Comparison of ENCODE assay signal across 19 cellular contexts in the genomic region with DNA sequence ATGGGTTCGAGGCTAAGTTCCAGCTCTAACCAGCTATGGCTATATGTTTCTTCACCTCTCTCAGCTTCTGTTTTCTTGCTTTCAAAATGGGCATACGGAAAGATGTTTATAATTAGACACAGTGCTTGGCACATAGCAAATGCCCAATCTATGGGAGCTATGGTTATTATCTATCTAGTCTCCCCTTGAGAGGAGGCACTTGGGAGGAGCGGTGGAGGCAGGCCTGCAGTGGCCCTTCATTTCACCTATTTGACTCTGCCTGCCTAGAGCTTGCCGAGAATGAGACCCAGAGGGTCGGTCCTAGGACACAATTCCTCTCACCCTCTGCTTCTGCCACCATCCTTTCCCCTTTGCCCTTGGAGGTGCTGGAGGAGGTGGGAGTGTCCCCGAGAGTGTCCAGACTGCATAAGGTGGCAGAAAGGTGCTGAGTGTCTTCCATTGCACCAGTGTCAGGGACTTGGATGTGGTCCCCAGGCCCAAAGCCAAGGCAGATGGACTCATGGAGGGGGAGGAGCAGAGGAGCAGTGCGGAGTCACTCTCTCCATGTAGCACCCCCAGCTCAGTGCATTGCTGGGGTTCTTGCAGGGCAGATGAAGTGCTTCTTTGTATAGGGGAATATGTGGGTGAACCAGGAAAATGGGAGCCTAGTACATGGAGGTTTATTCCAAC. TPM values are rescaled to one million over a fixed set of nuclear protein-coding genes. Genes with fewer than 3 reads are reported as not detected.
"Had no signal": no experiment of that assay in that cellular context is flagged by ENCODE, and none has a peak within 500 bp of the region (broad histone marks: within the 10 kb centered on the region; RNA-seq: fewer than 3 reads in every experiment).

No MANE protein-coding gene starts in this region.

- H3K4me3 Mint-ChIP-seq: activated T-helper 1 cell treated with anti-CD3 and anti-CD28 coated beads, Interleukin-12 subunit alpha, Interleukin-12 subunit beta, Interleukin-2, Interleukin-4 antibody, amounts not matched to agents 30 ng/mL and 10 ng/mL and 1 ng/mL, durations not matched to agents 14 hours and 24 hours and 36 hours; stimulated activated memory B cell treated with anti-CD40 and anti-IgM and Interleukin-4, amounts not matched to agents 10 μg/mL and 1 μg/mL and 100 μg/mL, for 72 hours; T-cell had no signal

- FAIRE-seq: endometrium, urothelium cell line had no signal

- H3K27ac Mint-ChIP-seq: activated T-helper 1 cell treated with anti-CD3 and anti-CD28 coated beads, Interleukin-12 subunit alpha, Interleukin-12 subunit beta, Interleukin-2, Interleukin-4 antibody, amounts not matched to agents 30 ng/mL and 10 ng/mL and 1 ng/mL, durations not matched to agents 14 hours and 24 hours and 36 hours; stimulated activated memory B cell treated with anti-CD40 and anti-IgM and Interleukin-4, amounts not matched to agents 10 μg/mL and 1 μg/mL and 100 μg/mL, for 72 hours; T-cell had no signal

- ATAC-seq: gastroesophageal sphincter, left lung had no signal

- H3K27me3 ChIP-seq: breast epithelium, thyroid gland had no signal

- H3K9me3 ChIP-seq: breast epithelium, gastroesophageal sphincter, left lung, thyroid gland had no signal

- H3K36me3 Mint-ChIP-seq: stimulated activated memory B cell treated with anti-CD40 and anti-IgM and Interleukin-4, amounts not matched to agents 10 μg/mL and 1 μg/mL and 100 μg/mL, for 72 hours; T-cell had no signal

- H3K27ac ChIP-seq: breast epithelium, gastroesophageal sphincter, left lung, thyroid gland had no signal

- H3K36me3 ChIP-seq: breast epithelium, gastroesophageal sphincter, left lung, thyroid gland had no signal

- H3K4me3 ChIP-seq: breast epithelium, gastroesophageal sphincter, left lung, thyroid gland had no signal

- DNase-seq: activated CD4-positive, CD25-positive, alpha-beta regulatory T cell treated with anti-CD3 and anti-CD28 coated beads, Interleukin-2, amount 50 U/mL, for 72 hours; activated naive CD4-positive, alpha-beta T cell; anterior cingulate cortex; islet precursor cell; left lung; stimulated activated CD4-positive, alpha-beta T cell treated with anti-CD3 and anti-CD28 coated beads, Interleukin-12 subunit alpha, Interleukin-12 subunit beta, amount 100 ng/mL, for 4 hours; stimulated activated CD4-positive, alpha-beta T cell treated with anti-CD3 and anti-CD28 coated beads, Interleukin-2, amount 100 ng/mL, for 24 hours; T-helper 9 cell; thyroid gland had no signal

- H3K9me3 Mint-ChIP-seq: activated T-helper 1 cell treated with anti-CD3 and anti-CD28 coated beads, Interleukin-12 subunit alpha, Interleukin-12 subunit beta, Interleukin-2, Interleukin-4 antibody, amounts not matched to agents 30 ng/mL and 10 ng/mL and 1 ng/mL, durations not matched to agents 14 hours and 24 hours and 36 hours; stimulated activated memory B cell treated with anti-CD40 and anti-IgM and Interleukin-4, amounts not matched to agents 10 μg/mL and 1 μg/mL and 100 μg/mL, for 72 hours; T-cell had no signal

RNA-seq across cellular contexts. Expression of a gene that starts 9.0 kb away (rescaled TPM):
- total RNA-seq: activated T-helper 1 cell treated with anti-CD3 and anti-CD28 coated beads, Interleukin-12 subunit alpha, Interleukin-12 subunit beta, Interleukin-2, Interleukin-4 antibody, amounts not matched to agents 30 ng/mL and 10 ng/mL and 1 ng/mL, durations not matched to agents 14 hours and 24 hours and 36 hours; osteoblast; pulmonary artery endothelial cell had no signal
- polyA plus RNA-seq: neural cell had no signal

RNA-seq across cellular contexts. Expression of a gene that starts 42.2 kb away (rescaled TPM):
- total RNA-seq: osteoblast had no signal
